ENCODE assay signal across 13 cellular contexts in the genomic region with DNA sequence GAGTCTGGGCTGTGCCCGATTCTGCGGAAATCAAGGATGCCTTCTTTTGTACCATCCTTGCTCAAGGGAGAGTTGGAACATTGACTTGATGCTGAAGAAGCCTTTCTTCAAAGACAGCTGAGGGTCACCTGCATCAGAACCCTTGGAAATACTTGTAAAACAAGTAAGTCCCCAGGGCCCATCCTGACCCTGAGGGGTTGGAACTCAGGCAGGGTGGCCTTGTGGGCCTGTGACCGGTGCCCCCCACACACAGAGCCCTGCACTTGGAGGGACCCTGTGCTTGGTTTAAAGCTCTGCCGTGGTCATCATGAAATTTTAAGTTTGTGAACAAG. TPM values are rescaled to one million over a fixed set of nuclear protein-coding genes. Genes with fewer than 3 reads are reported as not detected.
A peak's percentile ranks its signal among the peaks of the same experiment; 100 is the strongest.
DNase-seq lines count a peak whose midpoint lies in the region; ATAC-seq and TF ChIP-seq lines count a peak whose summit lies in the region.
"Had no signal": no experiment of that assay in that cellular context is flagged by ENCODE, and none has a peak within 500 bp of the region (broad histone marks: within the 10 kb centered on the region; RNA-seq: fewer than 3 reads in every experiment).

No MANE protein-coding gene starts in this region.

- H3K4me1 Mint-ChIP-seq in T-helper 17 cell: peaks cover 28% of the 10 kb centered on the region

- H3K36me3 ChIP-seq in GM23248 (ENCODE audit: low read depth): no peaks in the 10 kb centered on the region
- no peaks in the 10 kb centered on the region for H3K36me3 ChIP-seq in smooth muscle cell (ENCODE audit: low read depth)
- H3K36me3 ChIP-seq in heart right ventricle: no peaks in the 10 kb centered on the region

- in situ Hi-C loops in GM23248 (cut with MboI): no loop called here

- no peak overlapping the region for H3K27ac Mint-ChIP-seq in T-helper 17 cell
- H3K27ac Mint-ChIP-seq: activated B cell treated with CpG ODN at 0.5 μM for 24 hours had no signal

- intact Hi-C loops in heart right ventricle (cut with DNase I): loop anchor here in 2 of 10 donors (5.0 to 10.0 kb wide), 2 partner anchors 126 to 138 kb away; no protein-coding TSS in a partner anchor

- H4K20me1 ChIP-seq in GM23248 (ENCODE audit: insufficient read depth) (no peaks in the 10 kb centered on the region; the same call in 1 of the 2 replicates), smooth muscle cell (ENCODE audit: low read depth) (no peaks in the 10 kb centered on the region)

- WGBS in GM23248 (ENCODE audit: low coverage in 1 of 2, low lambda C conversion rate in 2 of 2, missing lambda C conversion rate in 2 of 2), 2 experiments: 48% methylated on average over 4 of the region's 4 CpGs
- 75% methylated on average over 4 of the region's 4 CpGs for WGBS in smooth muscle cell (ENCODE audit: low lambda C conversion rate)
- WGBS in heart right ventricle, 2 donors: 78 to 93% methylated on average over 4 of the region's 4 CpGs

- H3K27ac ChIP-seq in GM23248: peak overlapping the region; percentile 61
- peak overlapping the region; percentile 70 for H3K27ac ChIP-seq in smooth muscle cell (ENCODE audit: low read depth)
- no peak overlapping the region for H3K27ac ChIP-seq in coronary artery
- peak overlapping the region in 5 of 10 donors; percentile 37 to 50 (median 47) for H3K27ac ChIP-seq in heart right ventricle
- H3K27ac ChIP-seq: psoas muscle, SK-N-MC had no signal

- H3K4me3 ChIP-seq in GM23248 (peak overlapping the region; percentile 47), epithelial cell of esophagus (ENCODE audit: low read length) (no peak overlapping the region), smooth muscle cell (no peak overlapping the region), coronary artery (no peak overlapping the region), heart right ventricle (no peak overlapping the region)
- H3K4me3 ChIP-seq: K562, psoas muscle had no signal

- H3K4me2 ChIP-seq in GM23248 (ENCODE audit: unreplicated experiment) (peak overlapping the region; percentile 54), smooth muscle cell (peak overlapping the region; percentile 50)

- H3K9ac ChIP-seq in GM23248 (peak overlapping the region; percentile 63), smooth muscle cell (ENCODE audit: low read depth) (no peak overlapping the region)

- no peaks in the 10 kb centered on the region for H3K27me3 Mint-ChIP-seq in T-helper 17 cell
- H3K27me3 Mint-ChIP-seq: activated B cell treated with CpG ODN at 0.5 μM for 24 hours had no signal

- H3K79me2 ChIP-seq in GM23248 (ENCODE audit: insufficient read depth) (no peaks in the 10 kb centered on the region), smooth muscle cell (ENCODE audit: low read depth) (no peaks in the 10 kb centered on the region)

- DNase-seq in GM23248 (no peak), T-helper 17 cell (no peak), epithelial cell of esophagus (ENCODE audit: low read depth) (peak; percentile 11), smooth muscle cell (lab: John Stamatoyannopoulos, UW; ENCODE audit: unreplicated experiment) (no peak), coronary artery (ENCODE audit: low spot score) (no peak), heart right ventricle (no peak)
- DNase-seq: activated B cell treated with CpG ODN at 0.5 μM for 24 hours, caudate nucleus, NCI-H1105 treated with DMSO at 0.1 percent for 48 hours, psoas muscle had no signal

- no peak for ATAC-seq in T-helper 17 cell
- ATAC-seq in heart right ventricle: no peak
- no peak for ATAC-seq in HG03025 (IDR thresholded peaks at IDR 0.05; ENCODE audit: low FRiP score, unreplicated experiment)
- ATAC-seq: K562 had no signal

- TF ChIP-seq CTCF in epithelial cell of esophagus (IDR thresholded peaks at IDR 0.05; ENCODE audit: insufficient read depth, low read depth, low read length, missing control alignments) (no peak), smooth muscle cell (IDR thresholded peaks at IDR 0.05; ENCODE audit: borderline replicate concordance, insufficient read depth, poor library complexity, severe bottlenecking) (no peak), coronary artery (IDR thresholded peaks at IDR 0.05) (no peak), heart right ventricle (IDR thresholded peaks at IDR 0.05) (no peak)

- H3F3A ChIP-seq in GM23248 (ENCODE audit: insufficient read depth) (peaks cover 21% of the 10 kb centered on the region), smooth muscle cell (ENCODE audit: low read depth) (peaks cover 8% of the 10 kb centered on the region)

- no peaks in the 10 kb centered on the region for H3K9me2 ChIP-seq in GM23248 (ENCODE audit: insufficient read depth)

- H3K4me1 ChIP-seq in GM23248 (ENCODE audit: insufficient read depth): peaks cover 22% of the 10 kb centered on the region
- peaks cover 4% of the 10 kb centered on the region for H3K4me1 ChIP-seq in smooth muscle cell (ENCODE audit: low read depth)
- peaks cover 0 to 35% (median 18%) of the 10 kb centered on the region in 9 donors for H3K4me1 ChIP-seq in heart right ventricle

- no peaks in the 10 kb centered on the region for H3K36me3 Mint-ChIP-seq in T-helper 17 cell (ENCODE audit: low read depth)

- H3K27me3 ChIP-seq in GM23248 (replicated peaks; ENCODE audit: insufficient read depth) (no peaks in the 10 kb centered on the region), smooth muscle cell (ENCODE audit: low read depth) (no peaks in the 10 kb centered on the region), heart right ventricle (no peaks in the 10 kb centered on the region)

- H3K9me3 ChIP-seq in GM23248 (ENCODE audit: low read depth): no peaks in the 10 kb centered on the region
- peaks cover 2% of the 10 kb centered on the region for H3K9me3 ChIP-seq in T-helper 17 cell (ENCODE audit: control insufficient read depth, low read length, poor library complexity, severe bottlenecking)
- H3K9me3 ChIP-seq in smooth muscle cell (replicated peaks; ENCODE audit: low read depth): no peaks in the 10 kb centered on the region
- H3K9me3 ChIP-seq in heart right ventricle: peaks cover 0 to 13% (median 2%) of the 10 kb centered on the region in 11 donors

- H2AFZ ChIP-seq in GM23248 (peak overlapping the region; percentile 60), smooth muscle cell (ENCODE audit: low read depth) (peak overlapping the region; percentile 4)

- H3K4me3 Mint-ChIP-seq in T-helper 17 cell: peak overlapping the region; percentile 68
- H3K4me3 Mint-ChIP-seq: activated B cell treated with CpG ODN at 0.5 μM for 24 hours had no signal

RNA-seq across cellular contexts. Expression of a gene that starts 56.9 kb away (rescaled TPM):
- 82.0 and 91.4 TPM in 2 replicates for total RNA-seq in GM23248 (2014; rRNA removed; shearing (Covaris generic))
- polyA plus RNA-seq in GM23248 (2016; fragmentation: Nextera tagmentation; extraction: Ambion mirVana): 99.1 and 100 TPM in 2 replicates
- total RNA-seq in T-helper 17 cell: 10 to 100 TPM in 1 of 2 donors, 1 to 10 TPM in 1; 8.9 to 10.2 TPM
- total RNA-seq in smooth muscle cell: 177 and 196 TPM in 2 replicates
- polyA plus RNA-seq in smooth muscle cell: 169 and 188 TPM in 2 replicates
- 100 to 1,000 TPM in 7 of 10 donors, 10 to 100 TPM in 3; 58.6 to 201 (median 122) TPM for total RNA-seq in heart right ventricle
- polyA plus RNA-seq in heart right ventricle: 10 to 100 TPM; 46.6 to 90.4 TPM

Comparison
In these comparisons a context has a peak if more than half of its experiments do, and no peak if none do; other contexts are left out.
1. H3K27ac ChIP-seq: peak in GM23248 (single experiment) and smooth muscle cell (single experiment); none in coronary artery (0 of 2).